In genomic region chr16:49129935-49130334, GRCh38 we compare ENCODE assay signal across 18 cellular contexts.
"Had no signal": no experiment of that assay in that cellular context is flagged by ENCODE, and none has a peak within 500 bp of the region (broad histone marks: within the 10 kb centered on the region; RNA-seq: fewer than 3 reads in every experiment).

No MANE protein-coding gene starts in this region.

- H3K4me1 Mint-ChIP-seq: activated naive CD8-positive, alpha-beta T cell treated with anti-CD3 and anti-CD28 coated beads, Interleukin-2, amount 10 ng/mL, durations not matched to agents 7 days and 5 days had no signal

- H3K36me3 Mint-ChIP-seq: activated naive CD8-positive, alpha-beta T cell treated with anti-CD3 and anti-CD28 coated beads, Interleukin-2, amount 10 ng/mL, durations not matched to agents 7 days and 5 days had no signal

- DNase-seq: activated CD4-positive, alpha-beta T cell treated with anti-CD3 and anti-CD28 coated beads for 4 hours; activated CD8-positive, alpha-beta memory T cell treated with anti-CD3 and anti-CD28 coated beads, Interleukin-2, amount 50 U/mL, for 4 hours; activated CD8-positive, alpha-beta T cell treated with anti-CD3 and anti-CD28 coated beads for 36 hours; activated naive CD4-positive, alpha-beta T cell treated with anti-CD3 and anti-CD28 coated beads, Interleukin-2, amount 50 U/mL, for 16 hours; activated naive CD8-positive, alpha-beta T cell treated with anti-CD3 and anti-CD28 coated beads, Interleukin-2, amount 10 ng/mL, durations not matched to agents 7 days and 5 days; adrenal gland; anterior cingulate cortex; NCI-H187; NCI-H774; NK-92 treated with Interleukin-12 subunit alpha and Interleukin-12 subunit beta, amount 100 ng/mL, for 24 hours; OCI-M1; RPMI8226; SHP77 had no signal

- H3K9me3 ChIP-seq: adrenal gland had no signal

- H3K36me3 ChIP-seq: adrenal gland had no signal

- H3K4me3 Mint-ChIP-seq: activated CD8-positive, alpha-beta T cell treated with anti-CD3 and anti-CD28 coated beads for 36 hours; activated naive CD8-positive, alpha-beta T cell treated with anti-CD3 and anti-CD28 coated beads, Interleukin-2, amount 10 ng/mL, durations not matched to agents 7 days and 5 days; T-helper 1 cell treated with Interleukin-12 subunit alpha and Interleukin-12 subunit beta and Interleukin-4 antibody, amounts not matched to agents 30 μg/mL and 1 μg/mL, for 36 hours had no signal

- H3K27ac Mint-ChIP-seq: activated CD8-positive, alpha-beta T cell treated with anti-CD3 and anti-CD28 coated beads for 36 hours; activated naive CD8-positive, alpha-beta T cell treated with anti-CD3 and anti-CD28 coated beads, Interleukin-2, amount 10 ng/mL, durations not matched to agents 7 days and 5 days; T-helper 1 cell treated with Interleukin-12 subunit alpha and Interleukin-12 subunit beta and Interleukin-4 antibody, amounts not matched to agents 30 μg/mL and 1 μg/mL, for 36 hours had no signal

- H3K27ac ChIP-seq: adrenal gland, KMS-11 had no signal

- H3K27me3 Mint-ChIP-seq: activated CD8-positive, alpha-beta T cell treated with anti-CD3 and anti-CD28 coated beads for 36 hours; activated naive CD8-positive, alpha-beta T cell treated with anti-CD3 and anti-CD28 coated beads, Interleukin-2, amount 10 ng/mL, durations not matched to agents 7 days and 5 days had no signal

- H3K4me3 ChIP-seq: adrenal gland had no signal

- H3K4me1 ChIP-seq: adrenal gland had no signal

- H3K27me3 ChIP-seq: adrenal gland had no signal

- ATAC-seq: activated CD4-positive, CD25-positive, alpha-beta regulatory T cell treated with anti-CD3 and anti-CD28 coated beads, Interleukin-2, amount 50 U/mL, for 24 hours; activated CD8-positive, alpha-beta T cell treated with anti-CD3 and anti-CD28 coated beads for 36 hours; HepG2; Panc1 had no signal
